8 cellular contexts compared by ENCODE assay signal in genomic region chr1:179025125-179025974, GRCh38. TPM values are rescaled to one million over a fixed set of nuclear protein-coding genes. Genes with fewer than 3 reads are reported as not detected.
A peak's percentile ranks its signal among the peaks of the same experiment; 100 is the strongest.
DNase-seq lines count a peak whose midpoint lies in the region; ATAC-seq and TF ChIP-seq lines count a peak whose summit lies in the region.

Gene FAM20B (plus strand): TSS chr1:179025894. CDS start chr1:179043848, 17,954 bp downstream.

- TF ChIP-seq CTCF in CD4-positive, alpha-beta T cell (IDR thresholded peaks at IDR 0.05): no peak
- TF ChIP-seq CTCF in lung (IDR thresholded peaks at IDR 0.05; ENCODE audit: control extremely low read depth, extremely low read depth): peak; percentile 16

- H3K36me3 ChIP-seq in lung (ENCODE audit: control insufficient read depth in 2 of 2, insufficient read depth in 2 of 2, low read length in 2 of 2): no peaks in the 10 kb centered on the region

- CTCF ChIA-PET in CD4-positive, alpha-beta T cell (lab: Charles Lee): interaction anchor here (0.6 kb wide), 1 partner anchor 54 kb away, joined by 3 read pairs; no protein-coding TSS in a partner anchor
- CTCF ChIA-PET in activated CD8-positive, alpha-beta memory T cell treated with anti-CD3 and anti-CD28 coated beads for 36 hours (lab: Charles Lee): no interaction called here

- peak within 1 kb of the TSS; percentile 71 for H3K4me3 ChIP-seq in lung

- peaks cover 48% of the 10 kb centered on the region for H3K4me1 Mint-ChIP-seq in CD4-positive, alpha-beta T cell (ENCODE audit: low read depth)

- peak within 1 kb of the TSS; percentile 89 for H3K4me3 Mint-ChIP-seq in CD4-positive, alpha-beta T cell

- H3K4me1 ChIP-seq in lung (ENCODE audit: control insufficient read depth in 2 of 2, insufficient read depth in 2 of 2, low read length in 2 of 2): peaks cover 0 to 17% of the 10 kb centered on the region in 2 donors

- no peaks in the 10 kb centered on the region for H3K27me3 ChIP-seq in CD4-positive, alpha-beta T cell (ENCODE audit: control insufficient read depth, insufficient read depth, low read length)
- H3K27me3 ChIP-seq in lung (ENCODE audit: control insufficient read depth, insufficient read depth): no peaks in the 10 kb centered on the region

- H3K36me3 Mint-ChIP-seq in CD4-positive, alpha-beta T cell (ENCODE audit: low read depth): no peaks in the 10 kb centered on the region

- H3K9me3 ChIP-seq in CD4-positive, alpha-beta T cell (ENCODE audit: control insufficient read depth, low read length): no peaks in the 10 kb centered on the region
- no peaks in the 10 kb centered on the region for H3K9me3 ChIP-seq in lung (ENCODE audit: control insufficient read depth in 2 of 2, insufficient read depth in 1 of 2, low read length in 1 of 2)

- peak within 1 kb of the TSS; percentile 76 for H3K27ac Mint-ChIP-seq in CD4-positive, alpha-beta T cell

- peak; percentile 85 for ATAC-seq in CD4-positive, alpha-beta T cell (ENCODE audit: poor library complexity)
- peak; percentile 74 for ATAC-seq in GM19468 (IDR thresholded peaks at IDR 0.05; ENCODE audit: extremely low read depth, unreplicated experiment)
- peak; percentile 94 for ATAC-seq in lung (ENCODE audit: insufficient read depth, low FRiP score)

- POLR2A ChIA-PET in CD4-positive, alpha-beta T cell (lab: Charles Lee): no interaction called here
- POLR2A ChIA-PET in activated CD8-positive, alpha-beta memory T cell treated with anti-CD3 and anti-CD28 coated beads for 36 hours (lab: Charles Lee): no interaction called here

- DNase-seq in CD4-positive, alpha-beta T cell: peak; percentile 79 to 91 (median 88)
- DNase-seq in HS-27A (ENCODE audit: low read depth) (peak; percentile 73), NOMO-1 (lab: John Stamatoyannopoulos, UW; ENCODE audit: unreplicated experiment in 2 of 2) (peak; percentile 87 to 95), lung (ENCODE audit: low spot score) (peak; percentile 95)
- peak; percentile 84 for DNase-seq in effector CD4-positive, alpha-beta T cell
- peak; percentile 77 to 87 (median 81) for DNase-seq in stimulated activated CD4-positive, alpha-beta T cell treated with anti-CD3 and anti-CD28 coated beads, TNF-alpha, amount 100 ng/mL, for 1 hour (ENCODE audit: low read depth in 3 of 3, low spot score in 1 of 3)

- H3K27me3 Mint-ChIP-seq in CD4-positive, alpha-beta T cell: no peaks in the 10 kb centered on the region

- intact Hi-C loops in CD4-positive, alpha-beta T cell (cut with DNase I, micrococcal nuclease): loop anchor here (2.0 to 10.0 kb wide), 8 partner anchors 57 to 1607 kb away; partner anchors contain the start of genes AXDND1 (in 1 of the 2), QSOX1 (in 1 of the 2), TOR3A (in 1 of the 2) and XPR1 (in 1 of the 2)

- H3K9me3 Mint-ChIP-seq in CD4-positive, alpha-beta T cell: no peaks in the 10 kb centered on the region

- H3K27ac ChIP-seq in CD4-positive, alpha-beta T cell (ENCODE audit: low read depth, low read length): peak within 1 kb of the TSS; percentile 51
- H3K27ac ChIP-seq in lung (ENCODE audit: low read depth in 1 of 2, low read length in 1 of 2): peak within 1 kb of the TSS; percentile 98

- WGBS in lung, 2 donors: 16 to 20% methylated on average over 49 to 58 of the region's 58 CpGs

RNA-seq across cellular contexts. Expression of gene FAM20B, which starts in this region (rescaled TPM):
- total RNA-seq in CD4-positive, alpha-beta T cell: 10 to 100 TPM; 12.1 to 12.9 TPM
- 10 to 100 TPM; 41.7 to 43.3 TPM for total RNA-seq in activated CD8-positive, alpha-beta memory T cell treated with anti-CD3 and anti-CD28 coated beads for 36 hours
- 10 to 100 TPM; 24.3 to 35.8 TPM for total RNA-seq in lung
- 10 to 100 TPM in 1 of 2 donors, 1 to 10 TPM in 1; 7.9 to 13.7 TPM for polyA plus RNA-seq in lung

Comparison
In these comparisons a context has a peak if more than half of its experiments do, and no peak if none do; other contexts are left out.
1. Peak in every context shown above with its lines: DNase-seq, ATAC-seq, H3K4me3 ChIP-seq and H3K27ac ChIP-seq.